7 cellular contexts compared by ENCODE assay signal in the genomic region with DNA sequence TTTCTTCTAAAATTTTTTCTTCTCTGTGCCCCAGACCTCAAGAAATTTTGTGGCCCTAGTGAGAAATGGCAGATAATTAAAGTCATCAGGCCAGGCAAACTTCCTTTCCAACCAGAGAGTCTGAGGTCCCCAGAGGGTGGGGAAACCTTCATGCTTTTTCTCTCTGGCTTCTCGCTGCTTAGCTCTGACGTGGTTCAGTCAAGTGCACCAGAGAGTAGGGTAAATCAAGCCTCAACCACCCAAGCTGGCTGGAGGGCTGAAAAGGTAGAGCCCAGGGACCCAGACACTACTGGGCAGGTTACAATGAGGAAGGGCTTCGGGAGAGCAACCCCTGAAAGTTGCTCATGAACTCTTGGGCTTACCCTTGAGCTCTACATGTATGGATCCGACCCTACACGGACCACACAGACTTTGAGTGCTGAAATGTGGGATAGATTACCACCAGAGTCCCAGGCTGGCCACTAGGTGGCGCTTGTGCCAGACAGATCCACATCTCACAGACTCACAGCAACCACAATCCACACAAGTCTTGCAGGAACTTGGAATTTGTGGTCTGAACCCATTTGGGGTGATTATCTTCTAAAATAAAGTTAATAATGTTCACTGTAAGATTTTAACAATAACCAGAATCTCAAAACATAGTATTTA.
A peak's percentile ranks its signal among the peaks of the same experiment; 100 is the strongest.
DNase-seq lines count a peak whose midpoint lies in the region; ATAC-seq, FAIRE-seq and TF ChIP-seq lines count a peak whose summit lies in the region.
"Not testable (repeated sequence)": the region's sequence is repeated elsewhere in the genome, so short reads cannot be mapped to it uniquely, and the experiment has no call there.

No MANE protein-coding gene starts in this region.

- not testable (repeated sequence) for H3K27me3 ChIP-seq in Peyer's patch; GM12878 (replicated peaks in 1 of 2; ENCODE audit: control insufficient read depth in 2 of 2, insufficient read depth in 2 of 2, low read length in 1 of 2); cardiac muscle cell

- H2AFZ ChIP-seq in GM12878 (ENCODE audit: control insufficient read depth, low read depth, low read length): not testable (repeated sequence)

- not testable (repeated sequence) for H3K79me2 ChIP-seq in GM12878 (ENCODE audit: control insufficient read depth, insufficient read depth, low read length)

- not testable (repeated sequence) for H3K4me3 ChIP-seq in Peyer's patch, GM12878, cardiac muscle cell

- not testable (repeated sequence) for TF ChIP-seq POLR2A in GM12892 (IDR thresholded peaks at IDR 0.05; ENCODE audit: low read depth, low read length); Peyer's patch (IDR thresholded peaks at IDR 0.05); GM12878 (IDR thresholded peaks at IDR 0.05; ENCODE audit: low read depth, low read length)

- in situ Hi-C loops in GM12878 (cut with MboI): loop anchor here (25.0 kb wide), 1 partner anchor 112 kb away; no protein-coding TSS in a partner anchor

- 0% methylated on average over 1 of the region's 6 CpGs for WGBS in GM12878 (ENCODE audit: insufficient coverage, insufficient replicate concordance, low lambda C conversion rate, missing lambda C conversion rate)

- H3K4me2 ChIP-seq in GM12878 (ENCODE audit: control insufficient read depth, insufficient read depth): not testable (repeated sequence)

- peak; percentile 37 for TF ChIP-seq RAD21 in GM12878 (IDR thresholded peaks at IDR 0.05; ENCODE audit: insufficient read depth, low read depth, low read length)

- TF ChIP-seq CTCF in Peyer's patch (IDR thresholded peaks at IDR 0.05): peak in 1 of 6 experiments; percentile 37
- 0 out of 6 replicates have a peak, but pooled peaks of 1 of the 3 experiments have one; percentile 3 for TF ChIP-seq CTCF in GM12878 (IDR thresholded peaks at IDR 0.05 in 2 of 3, conservative IDR thresholded peaks at IDR 0.05 in 1 of 3; ENCODE audit: control insufficient read depth in 2 of 3, extremely low read depth in 1 of 3, insufficient read depth in 1 of 3, low read depth in 3 of 3, low read length in 3 of 3)
- TF ChIP-seq CTCF in cardiac muscle cell (IDR thresholded peaks at IDR 0.05; ENCODE audit: low read depth, low read length): peak; percentile 15
- not testable (repeated sequence) for TF ChIP-seq CTCF in omental fat pad (IDR thresholded peaks at IDR 0.05)

- TF ChIP-seq EP300 in GM12878 (IDR thresholded peaks at IDR 0.05; ENCODE audit: borderline replicate concordance in 1 of 2, control insufficient read depth in 1 of 2, low read depth in 2 of 2, low read length in 2 of 2): not testable (repeated sequence)

- not testable (repeated sequence) for H4K20me1 ChIP-seq in GM12878 (ENCODE audit: control insufficient read depth, insufficient read depth)

- not testable (repeated sequence) for H3K27ac ChIP-seq in Peyer's patch; GM12878 (ENCODE audit: control insufficient read depth, insufficient read depth); cardiac muscle cell

- FAIRE-seq in GM12892 (lab: Jason Lieb, UNC) (peak; percentile 97), GM12878 (lab: Jason Lieb, UNC) (peak; percentile 66)

- H3K4me1 ChIP-seq in Peyer's patch; GM12878 (ENCODE audit: control insufficient read depth, insufficient read depth, low read length); cardiac muscle cell (ENCODE audit: low read depth): not testable (repeated sequence)

- SMC1A ChIA-PET in GM12878 (lab: Charles Lee; ENCODE audit: uncharacterized antibody, unreplicated experiment): not testable (repeated sequence)

- CTCF ChIA-PET in GM12878 (lab: Yijun Ruan, JAX): not testable (repeated sequence)

- H3K9ac ChIP-seq in GM12878 (ENCODE audit: control insufficient read depth, insufficient read depth, low read length): not testable (repeated sequence)

- intact Hi-C loops in GM12878 (cut with micrococcal nuclease; ENCODE audit: unreplicated experiment): loop anchor here (10.0 kb wide), 2 partner anchors 55 to 325 kb away; no protein-coding TSS in a partner anchor

- H3K9me3 ChIP-seq in Peyer's patch; GM12878 (replicated peaks; ENCODE audit: control insufficient read depth, insufficient read depth, low read length); cardiac muscle cell (ENCODE audit: low read depth): not testable (repeated sequence)

- POLR2A ChIA-PET in GM12878 (lab: Charles Lee): not testable (repeated sequence)

- RAD21 ChIA-PET in GM12878 (lab: Charles Lee; ENCODE audit: unreplicated experiment): not testable (repeated sequence)

- ATAC-seq in GM12878: peak; percentile 98
- not testable (repeated sequence) for ATAC-seq in omental fat pad (ENCODE audit: low FRiP score)

- not testable (repeated sequence) for DNase-seq in GM12892 (ENCODE audit: insufficient read length); GM12878 (ENCODE audit: low read depth, low spot score); cardiac muscle cell (ENCODE audit: low read depth in 1 of 2, low spot score in 1 of 2)
- DNase-seq in Peyer's patch (peak in 2 of 3 donors; percentile 34 to 85), omental fat pad (ENCODE audit: low spot score) (peak; percentile 62)
- peak; percentile 11 for DNase-seq in activated CD8-positive, alpha-beta memory T cell treated with anti-CD3 and anti-CD28 coated beads, Interleukin-2, amount 50 U/mL, for 1 hour (ENCODE audit: extremely low read depth)
- DNase-seq in stimulated activated CD4-positive, alpha-beta T cell treated with anti-CD3 and anti-CD28 coated beads, TNF-alpha, amount 100 ng/mL, for 4 hours (ENCODE audit: low read depth in 3 of 3): peak; percentile 4 to 31 (median 27)

- H3K36me3 ChIP-seq in Peyer's patch; GM12878 (ENCODE audit: control insufficient read depth in 2 of 2, insufficient read depth in 2 of 2, low read length in 1 of 2); cardiac muscle cell: not testable (repeated sequence)

- BruUV-seq in GM12878 (replicated peaks; lab: Mats Ljungman, UMichigan): not testable (repeated sequence)
